9 cellular contexts compared by ENCODE assay signal in the genomic region with DNA sequence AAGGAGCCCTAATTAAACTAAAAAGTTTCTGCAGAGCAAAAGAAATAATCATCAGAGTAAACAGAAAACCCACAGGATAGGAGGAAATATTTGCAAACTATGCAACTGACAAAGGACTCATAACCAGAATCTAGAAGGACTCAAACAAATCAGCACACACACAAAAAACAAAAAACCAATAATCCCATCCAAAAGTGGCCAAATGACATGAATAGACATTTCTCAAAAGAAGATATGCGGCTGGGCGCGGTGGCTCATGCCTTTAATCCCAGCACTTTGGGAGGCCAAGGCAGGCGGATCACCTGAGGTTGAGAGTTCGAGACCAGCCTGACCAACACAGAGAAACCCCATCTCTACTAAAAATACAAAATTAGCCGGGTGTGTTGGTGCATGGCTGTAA. TPM values are rescaled to one million over a fixed set of nuclear protein-coding genes. Genes with fewer than 3 reads are reported as not detected.
A peak's percentile ranks its signal among the peaks of the same experiment; 100 is the strongest.
DNase-seq lines count a peak whose midpoint lies in the region; ATAC-seq, FAIRE-seq and TF ChIP-seq lines count a peak whose summit lies in the region.
"Not testable (repeated sequence)": the region's sequence is repeated elsewhere in the genome, so short reads cannot be mapped to it uniquely, and the experiment has no call there.
"Had no signal": no experiment of that assay in that cellular context is flagged by ENCODE, and none has a peak within 500 bp of the region (broad histone marks: within the 10 kb centered on the region; RNA-seq: fewer than 3 reads in every experiment).

No MANE protein-coding gene starts in this region.

- H3K4me3 ChIP-seq in CD4-positive, CD25-positive, alpha-beta regulatory T cell (ENCODE audit: low read depth, low read length); astrocyte (ENCODE audit: insufficient read depth, low read depth, low read length); right cardiac atrium (ENCODE audit: low read length): not testable (repeated sequence)

- not testable (repeated sequence) for FAIRE-seq in astrocyte (lab: Jason Lieb, UNC)

- H3K4me1 Mint-ChIP-seq in CD4-positive, CD25-positive, alpha-beta regulatory T cell, result peaks cover 7 to 18% (median 11%) of the 10 kb centered on the region in 4 donors
- H3K4me1 Mint-ChIP-seq in IgD-negative memory B cell, result peaks cover 17 to 22% (median 21%) of the 10 kb centered on the region in 3 donors
- peaks cover 13% of the 10 kb centered on the region for H3K4me1 Mint-ChIP-seq in activated CD4-positive, alpha-beta memory T cell treated with anti-CD3 and anti-CD28 coated beads, Interleukin-2, amount 10 ng/mL, durations not matched to agents 7 days and 5 days
- H3K4me1 Mint-ChIP-seq in astrocyte (ENCODE audit: low read depth, unreplicated experiment), result not testable (repeated sequence)
- H3K4me1 Mint-ChIP-seq in osteocyte (ENCODE audit: unreplicated experiment), result peaks cover 14% of the 10 kb centered on the region

- intact Hi-C loops in right cardiac atrium (cut with DNase I), result not testable (repeated sequence)

- H3K4me1 ChIP-seq in CD4-positive, CD25-positive, alpha-beta regulatory T cell (ENCODE audit: control insufficient read depth, insufficient read depth, low read length, poor library complexity, severe bottlenecking); astrocyte (ENCODE audit: insufficient read depth, low read length); right cardiac atrium (ENCODE audit: control insufficient read depth, insufficient read depth, low read length): not testable (repeated sequence)

- not testable (repeated sequence) for H4K20me1 ChIP-seq in astrocyte (ENCODE audit: insufficient read depth, low read length)

- H3K36me3 Mint-ChIP-seq in CD4-positive, CD25-positive, alpha-beta regulatory T cell; IgD-negative memory B cell; astrocyte (ENCODE audit: low read depth, unreplicated experiment): not testable (repeated sequence)
- H3K36me3 Mint-ChIP-seq in activated CD4-positive, alpha-beta memory T cell treated with anti-CD3 and anti-CD28 coated beads, Interleukin-2, amount 10 ng/mL, durations not matched to agents 7 days and 5 days (ENCODE audit: low read depth), result peaks cover 15% of the 10 kb centered on the region
- H3K36me3 Mint-ChIP-seq in osteocyte (ENCODE audit: unreplicated experiment), result peaks cover 22% of the 10 kb centered on the region

- not testable (repeated sequence) for H3K27me3 Mint-ChIP-seq in CD4-positive, CD25-positive, alpha-beta regulatory T cell; activated CD4-positive, alpha-beta memory T cell treated with anti-CD3 and anti-CD28 coated beads, Interleukin-2, amount 10 ng/mL, durations not matched to agents 7 days and 5 days; astrocyte (ENCODE audit: low read depth, unreplicated experiment); osteocyte (ENCODE audit: unreplicated experiment)
- H3K27me3 Mint-ChIP-seq in IgD-negative memory B cell, result peaks cover 13% of the 10 kb centered on the region

- not testable (repeated sequence) for H3K4me2 ChIP-seq in astrocyte (ENCODE audit: low read length)

- not testable (repeated sequence) for H3K9me3 Mint-ChIP-seq in CD4-positive, CD25-positive, alpha-beta regulatory T cell; IgD-negative memory B cell; activated CD4-positive, alpha-beta memory T cell treated with anti-CD3 and anti-CD28 coated beads, Interleukin-2, amount 10 ng/mL, durations not matched to agents 7 days and 5 days; astrocyte (ENCODE audit: unreplicated experiment); osteocyte (ENCODE audit: unreplicated experiment)

- not testable (repeated sequence) for H3K27me3 ChIP-seq in CD4-positive, CD25-positive, alpha-beta regulatory T cell (ENCODE audit: control insufficient read depth, insufficient read depth, low read length); astrocyte (ENCODE audit: insufficient read depth, low read length); right cardiac atrium (ENCODE audit: control insufficient read depth, insufficient read depth)

- not testable (repeated sequence) for H3K79me2 ChIP-seq in astrocyte (ENCODE audit: insufficient read depth, low read length)

- DNase-seq in CD4-positive, CD25-positive, alpha-beta regulatory T cell; activated CD4-positive, alpha-beta memory T cell treated with anti-CD3 and anti-CD28 coated beads, Interleukin-2, amount 10 ng/mL, durations not matched to agents 7 days and 5 days; astrocyte (ENCODE audit: low read depth); osteocyte (ENCODE audit: extremely low spot score, unreplicated experiment): not testable (repeated sequence)
- peak in 2 of 3 donors; percentile 2 to 4 for DNase-seq in right cardiac atrium

- H3K27ac Mint-ChIP-seq in CD4-positive, CD25-positive, alpha-beta regulatory T cell, result peak overlapping the region in 2 of 3 donors; percentile 60 to 62
- H3K27ac Mint-ChIP-seq in IgD-negative memory B cell, result peak overlapping the region in 1 of 3 donors; percentile 19
- peak overlapping the region; percentile 35 for H3K27ac Mint-ChIP-seq in activated CD4-positive, alpha-beta memory T cell treated with anti-CD3 and anti-CD28 coated beads, Interleukin-2, amount 10 ng/mL, durations not matched to agents 7 days and 5 days
- peak overlapping the region; percentile 0 for H3K27ac Mint-ChIP-seq in astrocyte (ENCODE audit: unreplicated experiment)
- H3K27ac Mint-ChIP-seq in osteocyte (ENCODE audit: unreplicated experiment), result peak overlapping the region; percentile 69

- CTCF ChIA-PET in activated CD4-positive, alpha-beta memory T cell treated with anti-CD3 and anti-CD28 coated beads, Interleukin-2, amount 10 ng/mL, durations not matched to agents 7 days and 5 days (lab: Charles Lee), result not testable (repeated sequence)

- WGBS in right cardiac atrium, result 96% methylated on average over 6 of the region's 6 CpGs

- ATAC-seq in CD4-positive, CD25-positive, alpha-beta regulatory T cell (ENCODE audit: low read depth in 2 of 2); right cardiac atrium: not testable (repeated sequence)
- peak; percentile 27 for ATAC-seq in GM18870 (IDR thresholded peaks at IDR 0.05; ENCODE audit: unreplicated experiment)
- ATAC-seq in HG02759 (IDR thresholded peaks at IDR 0.05; ENCODE audit: unreplicated experiment), result peak; percentile 6

- not testable (repeated sequence) for H3K4me3 Mint-ChIP-seq in CD4-positive, CD25-positive, alpha-beta regulatory T cell; activated CD4-positive, alpha-beta memory T cell treated with anti-CD3 and anti-CD28 coated beads, Interleukin-2, amount 10 ng/mL, durations not matched to agents 7 days and 5 days; osteocyte (ENCODE audit: unreplicated experiment)
- H3K4me3 Mint-ChIP-seq in IgD-negative memory B cell (peak overlapping the region in 3 of 4 donors; percentile 3 to 19 (median 5)), astrocyte (ENCODE audit: unreplicated experiment) (peak overlapping the region; percentile 15)

- not testable (repeated sequence) for H3K27ac ChIP-seq in CD4-positive, CD25-positive, alpha-beta regulatory T cell (ENCODE audit: insufficient read depth, low read length, poor library complexity, severe bottlenecking); astrocyte (ENCODE audit: low read depth, low read length); right cardiac atrium (ENCODE audit: low read length)

- H3K36me3 ChIP-seq in CD4-positive, CD25-positive, alpha-beta regulatory T cell (ENCODE audit: control insufficient read depth, insufficient read depth, low read length), result peaks cover 39% of the 10 kb centered on the region
- not testable (repeated sequence) for H3K36me3 ChIP-seq in astrocyte (ENCODE audit: insufficient read depth, low read length)

- POLR2A ChIA-PET in activated CD4-positive, alpha-beta memory T cell treated with anti-CD3 and anti-CD28 coated beads, Interleukin-2, amount 10 ng/mL, durations not matched to agents 7 days and 5 days (lab: Charles Lee), result interaction anchor here (1.1 kb wide), 1 partner anchor 32 kb away, joined by 3 read pairs; a partner anchor contains a TSS

- TF ChIP-seq CTCF in astrocyte (IDR thresholded peaks at IDR 0.05; ENCODE audit: insufficient read depth, low read depth, low read length); osteocyte (IDR thresholded peaks at IDR 0.05): not testable (repeated sequence)

- not testable (repeated sequence) for H3K9ac ChIP-seq in astrocyte (ENCODE audit: low read length)

- not testable (repeated sequence) for H2AFZ ChIP-seq in astrocyte (ENCODE audit: low read depth, low read length)

- H3K9me3 ChIP-seq in CD4-positive, CD25-positive, alpha-beta regulatory T cell (ENCODE audit: control insufficient read depth in 2 of 2, low read length in 2 of 2); astrocyte (ENCODE audit: insufficient read depth, low read depth, low read length); right cardiac atrium (ENCODE audit: control insufficient read depth, low read length): not testable (repeated sequence)

RNA-seq across cellular contexts. Expression of a gene that starts 8.1 kb away (rescaled TPM):
- total RNA-seq in CD4-positive, CD25-positive, alpha-beta regulatory T cell, result not detected
- not detected for polyA plus RNA-seq in CD4-positive, CD25-positive, alpha-beta regulatory T cell
- polyA plus RNA-seq in IgD-negative memory B cell, result 5.3 TPM
- total RNA-seq in activated CD4-positive, alpha-beta memory T cell treated with anti-CD3 and anti-CD28 coated beads, Interleukin-2, amount 10 ng/mL, durations not matched to agents 7 days and 5 days, result under 1 TPM; 0.43 TPM
- 0.57 and 1.2 TPM in 2 replicates for total RNA-seq in astrocyte
- under 1 TPM in 2 of 4 donors, not detected in 2; 0.53 to 0.57 TPM for total RNA-seq in right cardiac atrium
- polyA plus RNA-seq in right cardiac atrium, result not detected
- total RNA-seq in osteocyte, result not detected in 2 replicates
- total RNA-seq: H4 had no signal

RNA-seq across cellular contexts. Expression of a gene that starts 32.6 kb away (rescaled TPM):
- total RNA-seq in CD4-positive, CD25-positive, alpha-beta regulatory T cell, result 118 TPM
- polyA plus RNA-seq in CD4-positive, CD25-positive, alpha-beta regulatory T cell, result 10 to 100 TPM; 11.0 to 21.3 (median 15.7) TPM
- polyA plus RNA-seq in IgD-negative memory B cell, result 28.8 TPM
- total RNA-seq in activated CD4-positive, alpha-beta memory T cell treated with anti-CD3 and anti-CD28 coated beads, Interleukin-2, amount 10 ng/mL, durations not matched to agents 7 days and 5 days, result 10 to 100 TPM; 63.9 to 69.4 TPM
- 23.9 and 30.4 TPM in 2 replicates for total RNA-seq in astrocyte
- 10 to 100 TPM; 20.9 to 25.5 (median 25.1) TPM for total RNA-seq in right cardiac atrium
- 10.5 TPM for polyA plus RNA-seq in right cardiac atrium
- 33.6 and 38.7 TPM in 2 replicates for total RNA-seq in osteocyte
